10 cellular contexts compared by ENCODE assay signal in the genomic region with DNA sequence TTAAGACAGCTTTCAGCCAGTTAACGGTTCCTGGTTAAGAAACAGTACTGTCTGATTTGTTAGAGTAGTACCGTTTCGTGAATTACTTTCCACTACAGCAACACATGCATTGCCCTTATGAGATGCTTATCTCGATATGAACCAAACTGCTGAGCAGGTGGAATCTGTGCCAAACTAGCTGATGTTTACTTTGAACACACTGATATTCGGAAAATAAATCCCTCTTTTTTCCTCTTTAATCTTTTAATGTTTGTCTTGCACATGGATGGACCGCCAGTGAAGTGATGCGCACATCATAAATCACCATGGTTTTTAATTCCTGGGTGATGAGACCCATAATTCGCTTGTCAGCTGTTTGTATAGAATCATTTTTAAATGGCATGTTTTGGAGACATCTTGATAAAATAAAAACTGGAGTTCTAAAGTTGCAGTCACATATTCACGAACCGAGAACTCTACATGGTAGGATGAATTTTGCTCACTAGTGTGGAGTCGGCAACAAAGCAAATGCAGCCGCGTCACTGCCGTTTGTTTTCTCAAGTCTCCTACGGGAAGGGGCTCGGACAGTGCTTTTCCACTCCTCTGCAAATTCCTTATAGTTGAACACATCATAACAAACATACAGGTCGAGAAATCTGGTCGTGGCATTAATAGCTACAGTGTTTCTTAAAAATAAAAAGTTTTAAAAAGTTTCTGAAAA. TPM values are rescaled to one million over a fixed set of nuclear protein-coding genes. Genes with fewer than 3 reads are reported as not detected.
DNase-seq lines count a peak whose midpoint lies in the region; ATAC-seq and TF ChIP-seq lines count a peak whose summit lies in the region.
"Had no signal": no experiment of that assay in that cellular context is flagged by ENCODE, and none has a peak within 500 bp of the region (broad histone marks: within the 10 kb centered on the region; RNA-seq: fewer than 3 reads in every experiment).

No MANE protein-coding gene starts in this region.

- peak overlapping the region; percentile 18 for H3K4me3 ChIP-seq in CD4-positive, CD25-positive, alpha-beta regulatory T cell (ENCODE audit: low read depth, low read length)
- H3K4me3 ChIP-seq in HCT116 (replicated peaks in 1 of 2; ENCODE audit: low read depth in 1 of 2, low read length in 2 of 2): peak overlapping the region; percentile 53 to 65

- no peak overlapping the region for H3K27ac ChIP-seq in CD4-positive, CD25-positive, alpha-beta regulatory T cell (ENCODE audit: insufficient read depth, low read length, poor library complexity, severe bottlenecking)
- peak overlapping the region; percentile 92; the same call in 1 of the 2 replicates for H3K27ac ChIP-seq in HCT116 (ENCODE audit: low read depth, low read length)

- TF ChIP-seq CTCF in HCT116 (IDR thresholded peaks at IDR 0.05 in 2 of 3, conservative IDR thresholded peaks at IDR 0.05 in 1 of 3; ENCODE audit: borderline replicate concordance in 1 of 3, insufficient read depth in 1 of 3, low read depth in 2 of 3, low read length in 2 of 3): no peak
- TF ChIP-seq CTCF in activated CD8-positive, alpha-beta T cell treated with anti-CD3 and anti-CD28 coated beads for 36 hours (IDR thresholded peaks at IDR 0.05): no peak

- peaks cover 35% of the 10 kb centered on the region for H3K27me3 ChIP-seq in CD4-positive, CD25-positive, alpha-beta regulatory T cell (ENCODE audit: control insufficient read depth, insufficient read depth, low read length)
- no peaks in the 10 kb centered on the region for H3K27me3 ChIP-seq in HCT116 (ENCODE audit: insufficient read depth, low read length)

- H3K79me2 ChIP-seq in HCT116 (ENCODE audit: insufficient read depth, low read length): no peaks in the 10 kb centered on the region; the same call in 1 of the 2 replicates

- peak overlapping the region; percentile 55 to 87 (median 86) for H3K4me3 Mint-ChIP-seq in CD4-positive, CD25-positive, alpha-beta regulatory T cell
- H3K4me3 Mint-ChIP-seq in activated CD8-positive, alpha-beta T cell treated with anti-CD3 and anti-CD28 coated beads for 36 hours: peak overlapping the region; percentile 71

- CTCF ChIA-PET in HCT116 (lab: Charles Lee): interaction anchor here (0.7 to 3.6 kb wide), 3 partner anchors 32 to 175 kb away, joined by 4 to 16 read pairs (median 7); no protein-coding TSS in a partner anchor
- CTCF ChIA-PET in activated CD8-positive, alpha-beta T cell treated with anti-CD3 and anti-CD28 coated beads for 36 hours (lab: Charles Lee): interaction anchor here (1.0 to 2.5 kb wide), 6 partner anchors 8 to 200 kb away, joined by 3 to 9 read pairs (median 6); no protein-coding TSS in a partner anchor

- H3K27ac Mint-ChIP-seq in CD4-positive, CD25-positive, alpha-beta regulatory T cell: peak overlapping the region in 1 of 3 donors; percentile 9
- H3K27ac Mint-ChIP-seq in activated CD8-positive, alpha-beta T cell treated with anti-CD3 and anti-CD28 coated beads for 36 hours: no peak overlapping the region

- H2AFZ ChIP-seq in HCT116 (ENCODE audit: low read depth, low read length, poor library complexity, severe bottlenecking): no peak overlapping the region

- peak overlapping the region; percentile 59 for H3K9ac ChIP-seq in HCT116 (ENCODE audit: low read length)

- TF ChIP-seq RAD21 in HCT116 (IDR thresholded peaks at IDR 0.05; ENCODE audit: low read depth): no peak

- no peaks in the 10 kb centered on the region for H3K36me3 ChIP-seq in CD4-positive, CD25-positive, alpha-beta regulatory T cell (ENCODE audit: control insufficient read depth, insufficient read depth, low read length)
- no peaks in the 10 kb centered on the region for H3K36me3 ChIP-seq in HCT116 (ENCODE audit: control insufficient read depth in 1 of 2, insufficient read depth in 2 of 2, low read length in 2 of 2)

- BruUV-seq in HCT116 (replicated peaks; lab: Mats Ljungman, UMichigan): TSS peak; percentile 54

- POLR2A ChIA-PET in HCT116 (lab: Charles Lee): no interaction called here
- POLR2A ChIA-PET in activated CD8-positive, alpha-beta T cell treated with anti-CD3 and anti-CD28 coated beads for 36 hours (lab: Charles Lee): interaction anchor here (1.0 to 1.2 kb wide), 2 partner anchors 17 to 86 kb away, joined by 3 read pairs; no protein-coding TSS in a partner anchor

- intact Hi-C loops in HCT116 (cut with micrococcal nuclease): loop anchor here (2.0 to 5.0 kb wide), 3 partner anchors 33 to 122 kb away; no protein-coding TSS in a partner anchor
- intact Hi-C loops in activated CD8-positive, alpha-beta T cell treated with anti-CD3 and anti-CD28 coated beads for 36 hours (cut with micrococcal nuclease): loop anchor here (5.0 to 10.0 kb wide), 2 partner anchors 32 to 175 kb away; no protein-coding TSS in a partner anchor

- peaks cover 9 to 24% (median 17%) of the 10 kb centered on the region in 4 donors for H3K4me1 Mint-ChIP-seq in CD4-positive, CD25-positive, alpha-beta regulatory T cell
- H3K4me1 Mint-ChIP-seq in activated CD8-positive, alpha-beta T cell treated with anti-CD3 and anti-CD28 coated beads for 36 hours (ENCODE audit: low read depth): peaks cover 12% of the 10 kb centered on the region

- no peaks in the 10 kb centered on the region for H3K9me3 ChIP-seq in CD4-positive, CD25-positive, alpha-beta regulatory T cell (ENCODE audit: control insufficient read depth in 2 of 2, low read length in 2 of 2)
- no peaks in the 10 kb centered on the region for H3K9me3 ChIP-seq in HCT116 (ENCODE audit: control insufficient read depth in 1 of 2, insufficient read depth in 1 of 2, low read depth in 1 of 2, low read length in 2 of 2)

- peaks cover 31% of the 10 kb centered on the region for H3K4me1 ChIP-seq in CD4-positive, CD25-positive, alpha-beta regulatory T cell (ENCODE audit: control insufficient read depth, insufficient read depth, low read length, poor library complexity, severe bottlenecking)
- peaks cover 7 to 26% of the 10 kb centered on the region in 2 experiments for H3K4me1 ChIP-seq in HCT116 (ENCODE audit: control insufficient read depth in 1 of 2, insufficient read depth in 2 of 2, low read length in 2 of 2)

- no peaks in the 10 kb centered on the region for H3K9me2 ChIP-seq in HCT116 (ENCODE audit: insufficient read depth)

- H4K20me1 ChIP-seq in HCT116 (ENCODE audit: insufficient read depth): no peaks in the 10 kb centered on the region

- RAD21 ChIA-PET in HCT116 (lab: Charles Lee; ENCODE audit: low non-redundant PET in 1 of 2, low total read pairs in 2 of 2, uncharacterized antibody in 2 of 2, unreplicated experiment in 2 of 2): interaction anchor here (0.6 to 1.3 kb wide), 2 partner anchors 32 to 173 kb away, joined by 3 to 5 read pairs; no protein-coding TSS in a partner anchor

- DNase-seq in CD4-positive, CD25-positive, alpha-beta regulatory T cell: peak in 2 of 3 donors; percentile 12 to 31
- DNase-seq in HCT116 (ENCODE audit: low read depth, low spot score) (no peak), left kidney (ENCODE audit: low read depth, low spot score) (peak; percentile 70), islet precursor cell (no peak), NCI-H774 (lab: John Stamatoyannopoulos, UW) (no peak), left lobe of liver (ENCODE audit: low spot score) (no peak)
- DNase-seq in activated CD8-positive, alpha-beta T cell treated with anti-CD3 and anti-CD28 coated beads for 36 hours: no peak
- DNase-seq: NCI-H187, occipital lobe had no signal

- no peak for TF ChIP-seq POLR2A in HCT116 (IDR thresholded peaks at IDR 0.05; ENCODE audit: borderline replicate concordance, extremely low read depth, insufficient read depth, insufficient read length)

- no peak for ATAC-seq in CD4-positive, CD25-positive, alpha-beta regulatory T cell (ENCODE audit: low read depth in 2 of 2)
- ATAC-seq in HCT116 (no peak), GM21737 (IDR thresholded peaks at IDR 0.05; ENCODE audit: unreplicated experiment) (no peak), left lobe of liver (no peak)
- no peak for ATAC-seq in activated CD8-positive, alpha-beta T cell treated with anti-CD3 and anti-CD28 coated beads for 36 hours

- peaks cover 60% of the 10 kb centered on the region for H3K27me3 Mint-ChIP-seq in CD4-positive, CD25-positive, alpha-beta regulatory T cell
- peaks cover 19% of the 10 kb centered on the region for H3K27me3 Mint-ChIP-seq in activated CD8-positive, alpha-beta T cell treated with anti-CD3 and anti-CD28 coated beads for 36 hours

- H3K4me2 ChIP-seq in HCT116 (ENCODE audit: low read length): peak overlapping the region; percentile 80

- no peaks in the 10 kb centered on the region for H3K36me3 Mint-ChIP-seq in CD4-positive, CD25-positive, alpha-beta regulatory T cell
- H3K36me3 Mint-ChIP-seq in activated CD8-positive, alpha-beta T cell treated with anti-CD3 and anti-CD28 coated beads for 36 hours (ENCODE audit: low read depth): no peaks in the 10 kb centered on the region

- H3K9me3 Mint-ChIP-seq in CD4-positive, CD25-positive, alpha-beta regulatory T cell: peaks cover 0 to 2% (median 0%) of the 10 kb centered on the region in 7 donors
- no peaks in the 10 kb centered on the region for H3K9me3 Mint-ChIP-seq in activated CD8-positive, alpha-beta T cell treated with anti-CD3 and anti-CD28 coated beads for 36 hours

TF ChIP-seq in HCT116, 20 proteins besides CTCF, POLR2A, EP300 and RAD21 (continues in another document):
- no peak for TF ChIP-seq YY1 (IDR thresholded peaks at IDR 0.05; ENCODE audit: extremely low read depth, insufficient replicate concordance, low read depth, low read length)
- no peak for TF ChIP-seq POLR2AphosphoS5 (IDR thresholded peaks at IDR 0.05; ENCODE audit: low read depth, low read length)
- TF ChIP-seq EZH2 (IDR thresholded peaks at IDR 0.05): no peak
- TF ChIP-seq ZNF274 (IDR thresholded peaks at IDR 0.05; ENCODE audit: low read depth, low read length): no peak
- no peak for TF ChIP-seq ZFX (IDR thresholded peaks at IDR 0.05)
- no peak for TF ChIP-seq EZH2phosphoT487 (IDR thresholded peaks at IDR 0.05; ENCODE audit: borderline replicate concordance)

RNA-seq across cellular contexts. Expression of a gene that starts 1.1 kb away (rescaled TPM):
- not detected for total RNA-seq in CD4-positive, CD25-positive, alpha-beta regulatory T cell
- under 1 TPM in 1 of 4 donors, not detected in 3; 0.06 TPM for polyA plus RNA-seq in CD4-positive, CD25-positive, alpha-beta regulatory T cell
- 8.0 TPM for total RNA-seq in HCT116 (2021; ENCODE audit: unreplicated experiment)
- polyA plus RNA-seq in HCT116 (2012): 2.7 and 3.2 TPM in 2 replicates
- under 1 TPM; 0.32 to 0.51 TPM for total RNA-seq in activated CD8-positive, alpha-beta T cell treated with anti-CD3 and anti-CD28 coated beads for 36 hours
- total RNA-seq in left lobe of liver: 0.03 TPM

RNA-seq across cellular contexts. Expression of a gene that starts 32.9 kb away (rescaled TPM):
- not detected for total RNA-seq in CD4-positive, CD25-positive, alpha-beta regulatory T cell
- not detected for polyA plus RNA-seq in CD4-positive, CD25-positive, alpha-beta regulatory T cell
- total RNA-seq in HCT116 (2021; ENCODE audit: unreplicated experiment): 44.7 TPM
- 30.6 and 41.5 TPM in 2 replicates for polyA plus RNA-seq in HCT116 (2012)
- 1 to 10 TPM in 1 of 2 experiments, under 1 TPM in 1; 0.83 to 1.1 TPM for total RNA-seq in activated CD8-positive, alpha-beta T cell treated with anti-CD3 and anti-CD28 coated beads for 36 hours
- total RNA-seq in left lobe of liver: 30.7 TPM

Comparison
In these comparisons a context has a peak if more than half of its experiments do, and no peak if none do; other contexts are left out.
1. DNase-seq: peak in CD4-positive, CD25-positive, alpha-beta regulatory T cell (2 of 3) and left kidney (single experiment); none in HCT116 (single experiment), activated CD8-positive, alpha-beta T cell treated with anti-CD3 and anti-CD28 coated beads for 36 hours (single experiment), islet precursor cell (single experiment), NCI-H774 (single experiment) and left lobe of liver (single experiment).
2. RNA of a gene that starts 32.9 kb away (total RNA-seq): 44.7 TPM in HCT116 (single experiment) and 30.7 TPM in left lobe of liver (single experiment); 0.83 to 1.1 TPM in activated CD8-positive, alpha-beta T cell treated with anti-CD3 and anti-CD28 coated beads for 36 hours and not detected in CD4-positive, CD25-positive, alpha-beta regulatory T cell (single experiment); every median in the first group is over 10 times any median in the second.